22 cellular contexts compared by ENCODE assay signal in genomic region chr4:177726111-177726510, GRCh38.
DNase-seq lines count a peak whose midpoint lies in the region; ATAC-seq and TF ChIP-seq lines count a peak whose summit lies in the region.
"Had no signal": no experiment of that assay in that cellular context is flagged by ENCODE, and none has a peak within 500 bp of the region (broad histone marks: within the 10 kb centered on the region; RNA-seq: fewer than 3 reads in every experiment).

No MANE protein-coding gene starts in this region.

- intact Hi-C loops in mammary epithelial cell (cut with micrococcal nuclease) (no loop called here), thyroid gland (cut with DNase I) (no loop called here)

- in situ Hi-C loops in mammary epithelial cell (cut with MboI; ENCODE audit: low sequenced_read_pairs in 2 of 2), result no loop called here

- H3K4me1 ChIP-seq in mammary epithelial cell (ENCODE audit: insufficient read depth, low read length) (peaks cover 4% of the 10 kb centered on the region), thyroid gland (no peaks in the 10 kb centered on the region)
- H3K4me1 ChIP-seq: body of pancreas, gastrocnemius medialis, tibial nerve had no signal

- dilution Hi-C loops in mammary epithelial cell (cut with HindIII; ENCODE audit: low sequenced_read_pairs), result no loop called here

- CTCF ChIA-PET in mammary epithelial cell (lab: Charles Lee; ENCODE audit: low non-redundant PET), result no interaction called here

- WGBS in mammary epithelial cell (ENCODE audit: low coverage, missing lambda C conversion rate), result 0% methylated on average over 3 of the region's 3 CpGs
- 21 to 23% methylated on average over 3 of the region's 3 CpGs for WGBS in thyroid gland, 2 donors

- BruUV-seq in mammary epithelial cell (replicated peaks; lab: Mats Ljungman, UMichigan), result no TSS peak

- ATAC-seq in GM21619 (IDR thresholded peaks at IDR 0.05; ENCODE audit: unreplicated experiment), result no peak
- ATAC-seq: activated CD4-positive, CD25-positive, alpha-beta regulatory T cell treated with anti-CD3 and anti-CD28 coated beads, Interleukin-2, amount 50 U/mL, for 24 hours; body of pancreas; gastrocnemius medialis; right cardiac atrium had no signal

- H3K27me3 ChIP-seq in mammary epithelial cell (ENCODE audit: insufficient read depth, low read length) (no peaks in the 10 kb centered on the region), WERI-Rb-1 (ENCODE audit: insufficient read depth, low read depth, severe bottlenecking) (peaks cover 77% of the 10 kb centered on the region), thyroid gland (no peaks in the 10 kb centered on the region)
- H3K27me3 ChIP-seq: body of pancreas, gastrocnemius medialis, ovary, tibial nerve had no signal

- no peak for TF ChIP-seq CTCF in NB4 (IDR thresholded peaks at IDR 0.05; ENCODE audit: low read depth, low read length)
- no peak for TF ChIP-seq CTCF in mammary epithelial cell (conservative IDR thresholded peaks at IDR 0.05 in 1 of 2, IDR thresholded peaks at IDR 0.05 in 1 of 2; ENCODE audit: extremely low read depth in 1 of 2, insufficient read depth in 1 of 2, low read depth in 1 of 2, low read length in 2 of 2)
- no peak for TF ChIP-seq CTCF in WERI-Rb-1 (IDR thresholded peaks at IDR 0.05; ENCODE audit: low read depth, low read length)
- no peak for TF ChIP-seq CTCF in thyroid gland (IDR thresholded peaks at IDR 0.05)

- H3K4me3 ChIP-seq in NB4 (ENCODE audit: low read depth, low read length) (no peak overlapping the region), mammary epithelial cell (replicated peaks in 1 of 3; ENCODE audit: insufficient read depth in 1 of 3, low read depth in 2 of 3, low read length in 3 of 3) (no peak overlapping the region), WERI-Rb-1 (ENCODE audit: low read depth, low read length) (no peak overlapping the region), thyroid gland (replicated peaks in 1 of 3) (no peak overlapping the region)
- H3K4me3 ChIP-seq: body of pancreas, gastrocnemius medialis, ovary, tibial nerve had no signal

- H3K4me2 ChIP-seq in mammary epithelial cell (ENCODE audit: insufficient read depth, low read depth, low read length), result peak overlapping the region; percentile 33

- peak; percentile 7 for DNase-seq in EL
- DNase-seq in NB4 (ENCODE audit: low read depth), result peak; percentile 3
- peak; percentile 64 for DNase-seq in mammary epithelial cell
- peak; percentile 7 for DNase-seq in kidney glomerular epithelial cell (lab: John Stamatoyannopoulos, UW)
- no peak for DNase-seq in UCSD-AML1 (lab: John Stamatoyannopoulos, UW; ENCODE audit: unreplicated experiment)
- no peak for DNase-seq in WERI-Rb-1
- no peak for DNase-seq in thyroid gland
- DNase-seq: activated CD4-positive, alpha-beta memory T cell treated with anti-CD3 and anti-CD28 coated beads for 36 hours; body of pancreas; effector CD4-positive, alpha-beta T cell; gastrocnemius medialis; hippocampal formation; immature natural killer cell; KG1; MV-4-11; NCI-H1694; ovary; right cardiac atrium; Right ventricle myocardium superior had no signal

- no peaks in the 10 kb centered on the region for H3K36me3 ChIP-seq in mammary epithelial cell (ENCODE audit: insufficient read depth, low read length)
- H3K36me3 ChIP-seq in WERI-Rb-1, result no peaks in the 10 kb centered on the region
- no peaks in the 10 kb centered on the region for H3K36me3 ChIP-seq in thyroid gland
- H3K36me3 ChIP-seq: gastrocnemius medialis, ovary, tibial nerve had no signal

- H2AFZ ChIP-seq in mammary epithelial cell (ENCODE audit: low read depth, low read length), result no peak overlapping the region

- H3K79me2 ChIP-seq in mammary epithelial cell (ENCODE audit: insufficient read depth, low read length), result no peaks in the 10 kb centered on the region

- no peak overlapping the region for H3K9ac ChIP-seq in mammary epithelial cell (ENCODE audit: insufficient read depth, low read length)

- H3K27ac ChIP-seq in mammary epithelial cell (ENCODE audit: insufficient read depth, low read depth, low read length) (no peak overlapping the region), WERI-Rb-1 (no peak overlapping the region), thyroid gland (no peak overlapping the region)
- H3K27ac ChIP-seq: body of pancreas, gastrocnemius medialis, ovary, tibial nerve had no signal

- no peaks in the 10 kb centered on the region for H3K9me3 ChIP-seq in mammary epithelial cell (replicated peaks; ENCODE audit: insufficient read depth, low read length)
- peaks cover 6% of the 10 kb centered on the region for H3K9me3 ChIP-seq in WERI-Rb-1 (ENCODE audit: severe bottlenecking)
- H3K9me3 ChIP-seq in thyroid gland, result no peaks in the 10 kb centered on the region
- H3K9me3 ChIP-seq: body of pancreas, gastrocnemius medialis, ovary, tibial nerve had no signal

- H4K20me1 ChIP-seq in mammary epithelial cell (ENCODE audit: insufficient read depth, low read length), result no peaks in the 10 kb centered on the region

- TF ChIP-seq POLR2A in NB4 (IDR thresholded peaks at IDR 0.05; ENCODE audit: extremely low read depth, insufficient read length) (no peak), thyroid gland (IDR thresholded peaks at IDR 0.05) (no peak)

Comparison
In these comparisons a context has a peak if more than half of its experiments do, and no peak if none do; other contexts are left out.
1. DNase-seq: peak in EL (single experiment), NB4 (single experiment), mammary epithelial cell (single experiment) and kidney glomerular epithelial cell (single experiment); none in UCSD-AML1 (single experiment), WERI-Rb-1 (single experiment) and thyroid gland (0 of 2).